ENCODE assay signal across 1 cellular context in genomic region chr7:72622532-72622931, GRCh38.
TF ChIP-seq lines count a peak whose summit lies in the region.

No MANE protein-coding gene starts in this region.

TF ChIP-seq in IMR-90, 13 proteins besides CTCF, POLR2A, EP300 and RAD21:
- no peak for TF ChIP-seq USF2 (IDR thresholded peaks at IDR 0.05; ENCODE audit: low read depth, low read length)
- TF ChIP-seq CHD1 (IDR thresholded peaks at IDR 0.05; ENCODE audit: low read depth, low read length), result no peak
- no peak for TF ChIP-seq MAZ (IDR thresholded peaks at IDR 0.05; ENCODE audit: borderline replicate concordance, low read depth, low read length)
- TF ChIP-seq FOS (IDR thresholded peaks at IDR 0.05; ENCODE audit: low read depth, low read length), result no peak
- TF ChIP-seq SMC3 (IDR thresholded peaks at IDR 0.05; ENCODE audit: low read depth, low read length), result no peak
- no peak for TF ChIP-seq CEBPB (IDR thresholded peaks at IDR 0.05; ENCODE audit: low read depth, low read length)
- TF ChIP-seq RFX5 (IDR thresholded peaks at IDR 0.05; ENCODE audit: low read depth, low read length), result no peak
- TF ChIP-seq BHLHE40 (IDR thresholded peaks at IDR 0.05; ENCODE audit: low read depth, low read length), result no peak
- TF ChIP-seq MXI1 (IDR thresholded peaks at IDR 0.05; ENCODE audit: borderline replicate concordance, low read depth, low read length), result no peak
- no peak for TF ChIP-seq MAFK (IDR thresholded peaks at IDR 0.05; ENCODE audit: low read depth, low read length)
- TF ChIP-seq ELK1 (IDR thresholded peaks at IDR 0.05; ENCODE audit: borderline replicate concordance, low read depth, low read length), result no peak
- TF ChIP-seq NFE2L2 (IDR thresholded peaks at IDR 0.05; ENCODE audit: low read depth, low read length), result no peak
- no peak for TF ChIP-seq RCOR1 (IDR thresholded peaks at IDR 0.05; ENCODE audit: insufficient replicate concordance, low read length)
